1 cellular context compared by ENCODE assay signal in genomic region chr7:152675761-152676636, GRCh38.
TF ChIP-seq lines count a peak whose summit lies in the region.

XRCC2 (minus strand) TSS chr7:152676141; CDS start chr7:152676079, 62 bp downstream.

TF ChIP-seq in HEK293, 187 proteins besides CTCF, POLR2A, EP300 and RAD21 (continued from another document and continues in another):
- peak; percentile 63 for TF ChIP-seq ZBTB11 (tag by site-specific recombination; conservative IDR thresholded peaks at IDR 0.05; ENCODE audit: low read depth)
- TF ChIP-seq ZNF133 (tag by site-specific recombination; IDR thresholded peaks at IDR 0.05): no peak
- TF ChIP-seq ZNF48 (tag by site-specific recombination; IDR thresholded peaks at IDR 0.05): no peak
- TF ChIP-seq ZBTB17 (tag by site-specific recombination; IDR thresholded peaks at IDR 0.05): 0 out of 2 replicates have a peak, but pooled peaks have one; percentile 37
- TF ChIP-seq ZNF37A (tag by site-specific recombination; IDR thresholded peaks at IDR 0.05): no peak
- peak; percentile 93 for TF ChIP-seq IKZF3 (tag by site-specific recombination; IDR thresholded peaks at IDR 0.05)
- TF ChIP-seq ZNF2 (tag by site-specific recombination; IDR thresholded peaks at IDR 0.05): 0 out of 2 replicates have a peak, but pooled peaks have one; percentile 62
- no peak for TF ChIP-seq ZNF670 (tag by site-specific recombination; IDR thresholded peaks at IDR 0.05; ENCODE audit: low read depth)
- TF ChIP-seq REPIN1 (tag by site-specific recombination; IDR thresholded peaks at IDR 0.05; ENCODE audit: low read depth): no peak
- TF ChIP-seq ZNF280C (tag by site-specific recombination; IDR thresholded peaks at IDR 0.05): no peak
- TF ChIP-seq ZNF433 (tag by site-specific recombination; IDR thresholded peaks at IDR 0.05; ENCODE audit: low read depth): no peak
- no peak; the same call in 1 of the 2 replicates for TF ChIP-seq SCRT2 (tag by site-specific recombination; IDR thresholded peaks at IDR 0.05)
- no peak for TF ChIP-seq OVOL3 (tag by site-specific recombination; IDR thresholded peaks at IDR 0.05)
- TF ChIP-seq OSR2 (tag by site-specific recombination; IDR thresholded peaks at IDR 0.05): no peak
- TF ChIP-seq ZNF366 (tag by site-specific recombination; conservative IDR thresholded peaks at IDR 0.05): no peak
- no peak for TF ChIP-seq ZNF223 (tag by site-specific recombination; IDR thresholded peaks at IDR 0.05)
- TF ChIP-seq ZBTB7A (tag by site-specific recombination; IDR thresholded peaks at IDR 0.05; ENCODE audit: low read depth): peak; percentile 73; the same call in 1 of the 2 replicates
- TF ChIP-seq ZNF785 (tag by site-specific recombination; IDR thresholded peaks at IDR 0.05): no peak
- TF ChIP-seq ATF2 (tag by site-specific recombination; IDR thresholded peaks at IDR 0.05; ENCODE audit: low read depth): peak; percentile 97
- TF ChIP-seq ZEB2 (tag by site-specific recombination; IDR thresholded peaks at IDR 0.05): peak; percentile 46
- peak; percentile 48; the same call in 1 of the 2 replicates for TF ChIP-seq ZNF391 (tag by site-specific recombination; IDR thresholded peaks at IDR 0.05; ENCODE audit: borderline replicate concordance, low read depth)
- TF ChIP-seq ZNF114 (tag by site-specific recombination; IDR thresholded peaks at IDR 0.05): no peak
- no peak for TF ChIP-seq ZNF121 (tag by site-specific recombination; IDR thresholded peaks at IDR 0.05)
- TF ChIP-seq ZNF26 (tag by site-specific recombination; IDR thresholded peaks at IDR 0.05): no peak
- peak; percentile 44 for TF ChIP-seq ZNF660 (tag by site-specific recombination; IDR thresholded peaks at IDR 0.05)
- no peak for TF ChIP-seq ZNF112 (tag by site-specific recombination; IDR thresholded peaks at IDR 0.05)
- TF ChIP-seq ZNF274 (IDR thresholded peaks at IDR 0.05; ENCODE audit: low read length): no peak
- TF ChIP-seq ZNF274 (tag by site-specific recombination; IDR thresholded peaks at IDR 0.05; ENCODE audit: borderline replicate concordance): no peak
- no peak for TF ChIP-seq ZNF175 (tag by site-specific recombination; IDR thresholded peaks at IDR 0.05)
- no peak for TF ChIP-seq ZBTB10 (tag by site-specific recombination; IDR thresholded peaks at IDR 0.05)
- TF ChIP-seq ZNF776 (tag by site-specific recombination; IDR thresholded peaks at IDR 0.05; ENCODE audit: borderline replicate concordance): no peak
- TF ChIP-seq ZNF623 (tag by site-specific recombination; IDR thresholded peaks at IDR 0.05): no peak
- no peak for TF ChIP-seq PRDM6 (tag by site-specific recombination; IDR thresholded peaks at IDR 0.05)
- 0 out of 2 replicates have a peak, but pooled peaks have one; percentile 25 for TF ChIP-seq ZNF10 (tag by site-specific recombination; IDR thresholded peaks at IDR 0.05)
- no peak for TF ChIP-seq ZNF350 (tag by site-specific recombination; IDR thresholded peaks at IDR 0.05)
- no peak for TF ChIP-seq ZNF18 (tag by site-specific recombination; IDR thresholded peaks at IDR 0.05)
- peak; percentile 20; the same call in 1 of the 2 replicates for TF ChIP-seq PRDM10 (tag by site-specific recombination; IDR thresholded peaks at IDR 0.05)
- TF ChIP-seq ZNF792 (tag by site-specific recombination; IDR thresholded peaks at IDR 0.05): no peak
- 0 out of 2 replicates have a peak, but pooled peaks have one; percentile 38 for TF ChIP-seq ZNF610 (tag by site-specific recombination; IDR thresholded peaks at IDR 0.05; ENCODE audit: borderline replicate concordance)
- TF ChIP-seq ZNF157 (tag by site-specific recombination; IDR thresholded peaks at IDR 0.05): no peak
- peak; percentile 31; the same call in 1 of the 2 replicates for TF ChIP-seq ZBTB48 (tag by site-specific recombination; IDR thresholded peaks at IDR 0.05)
- no peak for TF ChIP-seq TCF7L2 (IDR thresholded peaks at IDR 0.05; ENCODE audit: borderline replicate concordance, low read depth, low read length)
- TF ChIP-seq ZNF292 (tag by site-specific recombination; IDR thresholded peaks at IDR 0.05; ENCODE audit: borderline replicate concordance, low read depth): no peak
- no peak for TF ChIP-seq MYNN (tag by site-specific recombination; IDR thresholded peaks at IDR 0.05; ENCODE audit: borderline replicate concordance)
- TF ChIP-seq ZBTB20 (tag by site-specific recombination; IDR thresholded peaks at IDR 0.05): peak; percentile 29; the same call in 1 of the 2 replicates
- TF ChIP-seq ZXDB (tag by site-specific recombination; IDR thresholded peaks at IDR 0.05): peak; percentile 80
